ENCODE assay signal across 16 cellular contexts in genomic region chr5:113000466-113000865, GRCh38.
"Had no signal": no experiment of that assay in that cellular context is flagged by ENCODE, and none has a peak within 500 bp of the region (broad histone marks: within the 10 kb centered on the region; RNA-seq: fewer than 3 reads in every experiment).

No MANE protein-coding gene starts in this region.

- DNase-seq: activated CD4-positive, alpha-beta T cell treated with anti-CD3 and anti-CD28 coated beads for 4 hours; activated CD8-positive, alpha-beta memory T cell treated with anti-CD3 and anti-CD28 coated beads, Interleukin-2, amount 50 U/mL, for 48 hours; activated gamma-delta T cell; activated T-cell treated with anti-CD3 and anti-CD28 coated beads, Interleukin-2, amount 50 U/mL, for 72 hours; amniotic stem cell; heart right ventricle; islet precursor cell; left lung; natural killer cell; retina; T-cell; T1000 had no signal

- H3K9me3 ChIP-seq: gastroesophageal sphincter, heart right ventricle, left lung had no signal

- H3K27ac ChIP-seq: coronary artery, gastroesophageal sphincter, heart right ventricle, left lung had no signal

- H3K27me3 ChIP-seq: gastroesophageal sphincter, heart right ventricle, left lung had no signal

- H3K4me3 ChIP-seq: coronary artery, gastroesophageal sphincter, heart right ventricle, left lung had no signal

- ATAC-seq: activated naive CD4-positive, alpha-beta T cell treated with anti-CD3 and anti-CD28 coated beads, Interleukin-2, amount 50 U/mL, for 72 hours; activated T-cell treated with anti-CD3 and anti-CD28 coated beads, Interleukin-2, amount 50 U/mL, for 72 hours; gastroesophageal sphincter; heart right ventricle; left lung; natural killer cell; stimulated activated memory B cell treated with anti-CD40 and anti-IgM and Interleukin-4, amounts not matched to agents 10 μg/mL and 1 μg/mL and 100 μg/mL, for 72 hours; T-cell had no signal
